ENCODE assay signal across 8 cellular contexts in genomic region chr4:169604131-169604900, GRCh38. TPM values are rescaled to one million over a fixed set of nuclear protein-coding genes. Genes with fewer than 3 reads are reported as not detected.
DNase-seq lines count a peak whose midpoint lies in the region; ATAC-seq, FAIRE-seq and TF ChIP-seq lines count a peak whose summit lies in the region.

No MANE protein-coding gene starts in this region.

- FAIRE-seq in urothelium cell line (lab: Jason Lieb, UNC): no peak

- no peak for TF ChIP-seq CTCF in IMR-90 (conservative IDR thresholded peaks at IDR 0.05; ENCODE audit: low read depth, low read length)

- H3K79me1 ChIP-seq in IMR-90 (ENCODE audit: low read depth in 1 of 2, low read length in 2 of 2): peaks cover 4 to 7% of the 10 kb centered on the region in 2 experiments; a peak in 1 of 4 replicates

- H3K23ac ChIP-seq in IMR-90 (ENCODE audit: low read depth, low read length): no peak overlapping the region

- POLR2A ChIA-PET in IMR-90 (lab: Charles Lee; ENCODE audit: unreplicated experiment): no interaction called here

- H2AFZ ChIP-seq in IMR-90 (replicated peaks; ENCODE audit: low read length, poor library complexity): no peak overlapping the region

- no peak for TF ChIP-seq POLR2A in IMR-90 (IDR thresholded peaks at IDR 0.05; ENCODE audit: low read depth, low read length)

- H2AK9ac ChIP-seq in IMR-90 (replicated peaks; ENCODE audit: low read depth, low read length, poor library complexity): no peak overlapping the region

- H4K8ac ChIP-seq in IMR-90 (ENCODE audit: low read depth in 2 of 2, low read length in 2 of 2): no peak overlapping the region

- no peak overlapping the region for H3K9ac ChIP-seq in IMR-90 (ENCODE audit: low read depth, low read length)

- H4K20me1 ChIP-seq in IMR-90 (ENCODE audit: insufficient read depth, low read length): no peaks in the 10 kb centered on the region

- H3K56ac ChIP-seq in IMR-90 (ENCODE audit: extremely low read depth, insufficient read depth, low read length): no peak overlapping the region

- no peak overlapping the region for H3K4me3 ChIP-seq in IMR-90 (ENCODE audit: insufficient read depth, low read depth, low read length)
- no peak overlapping the region for H3K4me3 ChIP-seq in aorta (ENCODE audit: low read length in 2 of 2)

- no peak overlapping the region for H4K91ac ChIP-seq in IMR-90 (ENCODE audit: insufficient read depth, low read depth, low read length)

- H4K5ac ChIP-seq in IMR-90 (ENCODE audit: low read depth, low read length): no peak overlapping the region

- in situ Hi-C loops in IMR-90 (cut with MboI; ENCODE audit: low sequenced_read_pairs): loop anchor here (25.0 kb wide), 1 partner anchor 458 kb away; no protein-coding TSS in a partner anchor

- H3K4me1 ChIP-seq in IMR-90 (ENCODE audit: control insufficient read depth, insufficient read depth, low read length) (no peaks in the 10 kb centered on the region), aorta (ENCODE audit: control insufficient read depth in 1 of 2, insufficient read depth in 2 of 2, low read length in 2 of 2) (no peaks in the 10 kb centered on the region)

- peak overlapping the region; percentile 8 for H2BK5ac ChIP-seq in IMR-90 (ENCODE audit: low read depth, low read length, poor library complexity, severe bottlenecking)

- no peak overlapping the region for H2AK5ac ChIP-seq in IMR-90 (ENCODE audit: low read depth, low read length)

- no peak overlapping the region for H2BK15ac ChIP-seq in IMR-90 (ENCODE audit: low read depth, low read length)

- H3K27me3 ChIP-seq in IMR-90 (ENCODE audit: control insufficient read depth, insufficient read depth, low read length) (no peaks in the 10 kb centered on the region), aorta (ENCODE audit: control insufficient read depth in 1 of 2, insufficient read depth in 2 of 2, low read length in 1 of 2) (no peaks in the 10 kb centered on the region)

- DNase-seq in AG20443 (ENCODE audit: low spot score) (peak; percentile 82), IMR-90 (peak; percentile 83), dedifferentiated amniotic fluid mesenchymal stem cell (ENCODE audit: extremely low spot score) (peak; percentile 52), urothelium cell line (ENCODE audit: low spot score) (peak; percentile 26), midbrain (lab: John Stamatoyannopoulos, UW) (no peak), aorta (no peak)

- no peak overlapping the region for H3K18ac ChIP-seq in IMR-90 (ENCODE audit: low read depth, low read length)

- H3K14ac ChIP-seq in IMR-90 (replicated peaks; ENCODE audit: low read depth, low read length): no peak overlapping the region

- no peak overlapping the region for H3K4ac ChIP-seq in IMR-90 (ENCODE audit: low read depth, low read length)

- H3K9me3 ChIP-seq in IMR-90 (ENCODE audit: control insufficient read depth, insufficient read depth, low read length): no peaks in the 10 kb centered on the region
- H3K9me3 ChIP-seq in aorta (ENCODE audit: control insufficient read depth, low read length): no peaks in the 10 kb centered on the region

- no peak overlapping the region for H3K4me2 ChIP-seq in IMR-90 (ENCODE audit: low read depth, low read length)

- no peaks in the 10 kb centered on the region for H3K36me3 ChIP-seq in IMR-90 (ENCODE audit: control insufficient read depth, insufficient read depth, low read length)
- H3K36me3 ChIP-seq in aorta (ENCODE audit: control insufficient read depth in 1 of 2, insufficient read depth in 2 of 2, low read length in 1 of 2): no peaks in the 10 kb centered on the region

- WGBS in IMR-90 (ENCODE audit: extremely low coverage in 2 of 2, insufficient read length in 1 of 2), 2 experiments: no CpG with 5 or more reads among the region's 1 CpG
- 42 to 100% methylated on average over 1 of the region's 1 CpG for whole genome bisulfite sequencing in aorta, 2 donors

- intact Hi-C loops in IMR-90 (cut with micrococcal nuclease): no loop called here
- intact Hi-C loops in aorta (cut with DNase I): no loop called here

- ATAC-seq in GM19463 (IDR thresholded peaks at IDR 0.05; ENCODE audit: unreplicated experiment) (peak; percentile 84), IMR-90 (ENCODE audit: low read depth) (peak; percentile 97), aorta (ENCODE audit: low FRiP score) (no peak), HG03571 (IDR thresholded peaks at IDR 0.05; ENCODE audit: unreplicated experiment) (no peak)

- CTCF ChIA-PET in IMR-90 (lab: Yijun Ruan, JAX): no interaction called here

- no TSS peak for BruUV-seq in IMR-90 (replicated peaks; lab: Mats Ljungman, UMichigan)

- H3K27ac ChIP-seq in IMR-90 (ENCODE audit: insufficient read depth, low read length) (no peak overlapping the region), aorta (ENCODE audit: low read depth in 1 of 2, low read length in 2 of 2) (no peak overlapping the region)

- H2BK20ac ChIP-seq in IMR-90 (ENCODE audit: low read depth, low read length): no peak overlapping the region

- no peaks in the 10 kb centered on the region for H3K9me1 ChIP-seq in IMR-90 (ENCODE audit: insufficient read depth, low read length)

- H2BK120ac ChIP-seq in IMR-90 (ENCODE audit: low read depth, low read length): no peak overlapping the region

- no peak for TF ChIP-seq RAD21 in IMR-90 (IDR thresholded peaks at IDR 0.05; ENCODE audit: low read length)

- dilution Hi-C loops in IMR-90 (cut with HindIII; ENCODE audit: low sequenced_read_pairs, unreplicated experiment): no loop called here

TF ChIP-seq in IMR-90, 13 proteins besides CTCF, POLR2A, EP300 and RAD21:
- TF ChIP-seq FOS (IDR thresholded peaks at IDR 0.05; ENCODE audit: low read depth, low read length) (peak; percentile 76), NFE2L2 (IDR thresholded peaks at IDR 0.05; ENCODE audit: low read depth, low read length) (peak; percentile 79), MAFK (IDR thresholded peaks at IDR 0.05; ENCODE audit: low read depth, low read length) (peak; percentile 36; the same call in 1 of the 2 replicates), RFX5 (IDR thresholded peaks at IDR 0.05; ENCODE audit: low read depth, low read length) (no peak)
- TF ChIP-seq, protein P1, sequence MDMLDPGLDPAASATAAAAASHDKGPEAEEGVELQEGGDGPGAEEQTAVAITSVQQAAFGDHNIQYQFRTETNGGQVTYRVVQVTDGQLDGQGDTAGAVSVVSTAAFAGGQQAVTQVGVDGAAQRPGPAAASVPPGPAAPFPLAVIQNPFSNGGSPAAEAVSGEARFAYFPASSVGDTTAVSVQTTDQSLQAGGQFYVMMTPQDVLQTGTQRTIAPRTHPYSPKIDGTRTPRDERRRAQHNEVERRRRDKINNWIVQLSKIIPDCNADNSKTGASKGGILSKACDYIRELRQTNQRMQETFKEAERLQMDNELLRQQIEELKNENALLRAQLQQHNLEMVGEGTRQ (IDR thresholded peaks at IDR 0.05; ENCODE audit: low read depth, low read length): no peak

RNA-seq across cellular contexts. Expression of gene NEK1, which starts 8.1 kb away (rescaled TPM):
- total RNA-seq in IMR-90 (2012; rRNA removed): 3.9 and 5.8 TPM in 2 replicates
- polyA plus RNA-seq in IMR-90 (2012; rRNA removed): 2.4 and 3.3 TPM in 2 replicates
- 1.1 and 1.3 TPM in 2 replicates for polyA plus RNA-seq in IMR-90 (2012; cell fraction: cytosol; rRNA removed)
- 1.6 and 2.5 TPM in 2 replicates for polyA plus RNA-seq in IMR-90 (2012; cell fraction: nucleus; rRNA removed; ENCODE audit: low replicate concordance)
- total RNA-seq in aorta: 10 to 100 TPM; 17.6 to 24.4 TPM
- 1 to 10 TPM; 6.7 to 9.4 TPM for polyA plus RNA-seq in aorta

RNA-seq across cellular contexts. Expression of gene CLCN3, which starts 16.1 kb away (rescaled TPM):
- 22.8 and 29.4 TPM in 2 replicates for total RNA-seq in IMR-90 (2012; rRNA removed)
- polyA plus RNA-seq in IMR-90 (2012; rRNA removed): 11.2 and 13.0 TPM in 2 replicates
- 2.3 and 2.4 TPM in 2 replicates for polyA plus RNA-seq in IMR-90 (2012; cell fraction: cytosol; rRNA removed)
- 0.94 and 6.4 TPM in 2 replicates for polyA plus RNA-seq in IMR-90 (2012; cell fraction: nucleus; rRNA removed; ENCODE audit: low replicate concordance)
- total RNA-seq in aorta: 10 to 100 TPM; 19.1 to 29.1 TPM
- 1 to 10 TPM; 4.9 to 5.4 TPM for polyA plus RNA-seq in aorta

Comparison
In these comparisons a context has a peak if more than half of its experiments do, and no peak if none do; other contexts are left out.
1. DNase-seq: peak in AG20443 (single experiment), IMR-90 (single experiment), dedifferentiated amniotic fluid mesenchymal stem cell (single experiment) and urothelium cell line (single experiment); none in midbrain (single experiment) and aorta (0 of 2).
2. ATAC-seq: peak in GM19463 (single experiment) and IMR-90 (single experiment); none in aorta (single experiment) and HG03571 (single experiment).